8 cellular contexts compared by ENCODE assay signal in the genomic region with DNA sequence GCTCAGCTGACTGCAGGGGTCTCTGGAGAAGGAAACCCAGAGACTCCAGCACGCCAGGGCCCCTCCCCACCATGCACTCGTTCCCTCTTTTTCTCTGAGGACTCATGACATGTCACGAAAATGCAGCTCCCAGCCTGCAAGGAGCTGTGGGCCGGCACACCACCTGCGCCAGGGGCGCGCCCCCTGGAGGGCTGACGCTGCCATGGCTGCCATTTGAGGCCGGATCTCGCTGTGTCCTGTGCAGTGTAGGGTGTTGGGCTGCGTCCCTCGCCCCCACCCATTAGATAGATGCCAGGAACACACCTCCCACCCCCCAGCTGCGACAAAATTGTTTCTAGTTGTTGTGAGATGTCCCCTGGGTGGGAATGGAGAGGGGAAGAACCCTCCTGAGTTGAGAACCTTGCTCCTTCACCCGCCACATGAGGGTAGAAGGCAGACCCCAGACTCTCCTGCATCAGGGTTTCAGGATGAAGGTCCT. TPM values are rescaled to one million over a fixed set of nuclear protein-coding genes. Genes with fewer than 3 reads are reported as not detected.
A peak's percentile ranks its signal among the peaks of the same experiment; 100 is the strongest.
DNase-seq lines count a peak whose midpoint lies in the region; ATAC-seq and TF ChIP-seq lines count a peak whose summit lies in the region.

No MANE protein-coding gene starts in this region.

- peaks cover 17% of the 10 kb centered on the region for H3F3A ChIP-seq in smooth muscle cell (ENCODE audit: low read depth)

- H3K9me3 ChIP-seq in SK-N-MC (ENCODE audit: low read depth, low read length) (no peaks in the 10 kb centered on the region), right atrium auricular region (no peaks in the 10 kb centered on the region), smooth muscle cell (replicated peaks; ENCODE audit: low read depth) (no peaks in the 10 kb centered on the region)

- DNase-seq in Ammon's horn (ENCODE audit: low spot score) (peak; percentile 78), SK-N-MC (ENCODE audit: low read depth, low spot score) (no peak), right atrium auricular region (ENCODE audit: low spot score) (peak; percentile 81), smooth muscle cell (lab: John Stamatoyannopoulos, UW; ENCODE audit: unreplicated experiment) (peak; percentile 20), DMS79 treated with DMSO at 0.1 percent for 48 hours (lab: John Stamatoyannopoulos, UW) (no peak)

- ATAC-seq in GM21737 (IDR thresholded peaks at IDR 0.05; ENCODE audit: unreplicated experiment) (peak; percentile 40), GM19395 (IDR thresholded peaks at IDR 0.05; ENCODE audit: unreplicated experiment) (no peak)

- peaks cover 53% of the 10 kb centered on the region for H3K4me1 Mint-ChIP-seq in activated naive CD4-positive, alpha-beta T cell treated with anti-CD3 and anti-CD28 coated beads, Interleukin-2, amount 50 U/mL, for 24 hours

- H3K9ac ChIP-seq in SK-N-MC (ENCODE audit: insufficient read length) = no peak overlapping the region
- no peak overlapping the region for H3K9ac ChIP-seq in smooth muscle cell (ENCODE audit: low read depth)

- peak overlapping the region; percentile 13; the same call in 1 of the 2 replicates for H3K27ac ChIP-seq in SK-N-MC
- H3K27ac ChIP-seq in right atrium auricular region = no peak overlapping the region
- H3K27ac ChIP-seq in smooth muscle cell (ENCODE audit: low read depth) = no peak overlapping the region

- H3K36me3 Mint-ChIP-seq in activated naive CD4-positive, alpha-beta T cell treated with anti-CD3 and anti-CD28 coated beads, Interleukin-2, amount 50 U/mL, for 24 hours = peaks cover 3% of the 10 kb centered on the region

- H3K27ac Mint-ChIP-seq in activated naive CD4-positive, alpha-beta T cell treated with anti-CD3 and anti-CD28 coated beads, Interleukin-2, amount 50 U/mL, for 24 hours = peak overlapping the region; percentile 84

- H4K20me1 ChIP-seq in smooth muscle cell (ENCODE audit: low read depth) = no peaks in the 10 kb centered on the region

- H3K4me3 Mint-ChIP-seq in activated naive CD4-positive, alpha-beta T cell treated with anti-CD3 and anti-CD28 coated beads, Interleukin-2, amount 50 U/mL, for 24 hours = no peak overlapping the region

- no peaks in the 10 kb centered on the region for H3K79me2 ChIP-seq in smooth muscle cell (ENCODE audit: low read depth)

- H2AFZ ChIP-seq in smooth muscle cell (ENCODE audit: low read depth) = no peak overlapping the region

- H3K27me3 Mint-ChIP-seq in activated naive CD4-positive, alpha-beta T cell treated with anti-CD3 and anti-CD28 coated beads, Interleukin-2, amount 50 U/mL, for 24 hours = no peaks in the 10 kb centered on the region

- 36% methylated on average over 14 of the region's 14 CpGs for WGBS in smooth muscle cell (ENCODE audit: low lambda C conversion rate)

- no peaks in the 10 kb centered on the region for H3K9me3 Mint-ChIP-seq in activated naive CD4-positive, alpha-beta T cell treated with anti-CD3 and anti-CD28 coated beads, Interleukin-2, amount 50 U/mL, for 24 hours

- H3K4me2 ChIP-seq in smooth muscle cell = no peak overlapping the region

- H3K4me1 ChIP-seq in right atrium auricular region = peaks cover 0 to 52% of the 10 kb centered on the region in 2 donors
- no peaks in the 10 kb centered on the region for H3K4me1 ChIP-seq in smooth muscle cell (ENCODE audit: low read depth)

- H3K4me3 ChIP-seq in SK-N-MC (no peak overlapping the region), right atrium auricular region (no peak overlapping the region), smooth muscle cell (no peak overlapping the region)

- H3K36me3 ChIP-seq in SK-N-MC (ENCODE audit: insufficient read depth, low read length) = peaks cover 49% of the 10 kb centered on the region
- peaks cover 2% of the 10 kb centered on the region for H3K36me3 ChIP-seq in right atrium auricular region
- no peaks in the 10 kb centered on the region for H3K36me3 ChIP-seq in smooth muscle cell (ENCODE audit: low read depth)

- TF ChIP-seq CTCF in right atrium auricular region (IDR thresholded peaks at IDR 0.05) = peak; percentile 73 to 94
- peak; percentile 88 for TF ChIP-seq CTCF in smooth muscle cell (IDR thresholded peaks at IDR 0.05; ENCODE audit: borderline replicate concordance, insufficient read depth, poor library complexity, severe bottlenecking)

- H3K27me3 ChIP-seq in right atrium auricular region = no peaks in the 10 kb centered on the region
- no peaks in the 10 kb centered on the region for H3K27me3 ChIP-seq in smooth muscle cell (ENCODE audit: low read depth)

RNA-seq across cellular contexts. Expression of a gene that starts 8.2 kb away (rescaled TPM):
- total RNA-seq in right atrium auricular region = 100 to 1,000 TPM in 1 of 2 donors, 10 to 100 TPM in 1; 52.8 to 129 TPM
- total RNA-seq in smooth muscle cell = 55.3 and 64.7 TPM in 2 replicates
- 46.1 and 136 TPM in 2 replicates for polyA plus RNA-seq in smooth muscle cell

RNA-seq across cellular contexts. Expression of a gene that starts 10.3 kb away (rescaled TPM):
- total RNA-seq in right atrium auricular region (1 to 10 TPM; 2.2 TPM), smooth muscle cell (20.0 and 20.9 TPM in 2 replicates)
- 53.7 and 72.7 TPM in 2 replicates for polyA plus RNA-seq in smooth muscle cell

RNA-seq across cellular contexts. Expression of a gene that starts 10.6 kb away (rescaled TPM):
- total RNA-seq in right atrium auricular region (10 to 100 TPM; 28.6 to 35.3 TPM), smooth muscle cell (63.7 and 64.9 TPM in 2 replicates)
- 10.0 and 23.0 TPM in 2 replicates for polyA plus RNA-seq in smooth muscle cell

RNA-seq across cellular contexts. Expression of a gene that starts 30.4 kb away (rescaled TPM):
- total RNA-seq in right atrium auricular region (not detected), smooth muscle cell (not detected in 2 replicates)
- 0.29 and 1.7 TPM in 2 replicates for polyA plus RNA-seq in smooth muscle cell

RNA-seq across cellular contexts. Expression of a gene that starts 37.5 kb away (rescaled TPM):
- 1 to 10 TPM in 1 of 2 donors, not detected in 1; 3.7 TPM for total RNA-seq in right atrium auricular region
- 7.7 and 15.3 TPM in 2 replicates for total RNA-seq in smooth muscle cell
- polyA plus RNA-seq in smooth muscle cell = 11.9 and 15.6 TPM in 2 replicates

Comparison
In these comparisons a context has a peak if more than half of its experiments do, and no peak if none do; other contexts are left out.
1. DNase-seq: peak in Ammon's horn (single experiment), right atrium auricular region (single experiment) and smooth muscle cell (single experiment); none in SK-N-MC (single experiment) and DMS79 treated with DMSO at 0.1 percent for 48 hours (single experiment).